Comparison of ENCODE assay signal across 8 cellular contexts in the genomic region with DNA sequence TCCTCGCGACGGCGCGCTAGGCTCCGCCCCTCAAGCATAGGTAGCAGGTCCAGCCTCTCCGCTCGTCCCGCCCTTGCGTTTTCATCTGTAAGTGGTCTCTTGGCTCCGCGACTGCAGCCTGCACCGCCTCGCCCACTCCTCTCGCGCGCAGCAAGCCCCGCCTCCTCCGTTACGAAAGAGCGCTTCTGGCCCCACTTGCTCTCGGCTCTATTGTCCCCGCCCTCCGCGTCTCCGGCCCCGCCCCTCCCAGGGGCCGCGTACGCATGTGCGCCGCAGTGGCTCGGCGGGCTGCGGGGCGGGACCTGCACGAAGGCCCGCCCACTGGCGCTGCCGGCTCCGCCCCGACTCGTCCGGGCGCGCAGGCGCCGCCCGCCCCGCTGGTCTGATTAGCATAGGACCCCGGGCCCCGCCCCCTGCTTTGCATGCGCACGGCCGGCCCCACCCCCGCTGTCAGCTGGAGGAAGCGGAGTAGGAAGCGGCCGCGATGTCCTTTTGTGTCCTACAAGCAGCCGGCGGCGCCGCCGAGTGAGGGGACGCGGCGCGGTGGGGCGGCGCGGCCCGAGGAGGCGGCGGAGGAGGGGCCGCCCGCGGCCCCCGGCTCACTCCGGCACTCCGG.
A peak's percentile ranks its signal among the peaks of the same experiment; 100 is the strongest.
DNase-seq lines count a peak whose midpoint lies in the region; ATAC-seq and TF ChIP-seq lines count a peak whose summit lies in the region.

A gene (plus strand): TSS at position 450 of the 616 bp plus-strand sequence. CDS start 1,656 bp downstream, outside the sequence.

- TF ChIP-seq POLR2A in GM19099 (IDR thresholded peaks at IDR 0.05; ENCODE audit: extremely low read depth, insufficient read length, low read depth), result peak; percentile 73

- peak; percentile 75 for ATAC-seq in HG03378 (IDR thresholded peaks at IDR 0.05; ENCODE audit: unreplicated experiment)

- DNase-seq in AG20443 (ENCODE audit: low spot score), result peak; percentile 100
- peak; percentile 98 for DNase-seq in NCI-H446 treated with DMSO at 0.1 percent for 48 hours (lab: John Stamatoyannopoulos, UW)
- peak; percentile 98 for DNase-seq in activated CD4-positive, CD25-positive, alpha-beta regulatory T cell treated with anti-CD3 and anti-CD28 coated beads, Interleukin-2, amount 50 U/mL, for 16 hours (ENCODE audit: low read depth, low spot score)
- peak; percentile 99 for DNase-seq in central memory CD4-positive, alpha-beta T cell
- DNase-seq in iris pigment epithelial cell (ENCODE audit: low read depth), result peak; percentile 97
- peak; percentile 99 to 100 for DNase-seq in stimulated activated CD4-positive, alpha-beta T cell treated with anti-CD3 and anti-CD28 coated beads, Interleukin-12 subunit alpha, Interleukin-12 subunit beta, amount 100 ng/mL, for 24 hours (ENCODE audit: low read depth in 2 of 2)

Comparison
In these comparisons a context has a peak if more than half of its experiments do, and no peak if none do; other contexts are left out.
1. Peak in every context shown above with its lines: DNase-seq and ATAC-seq.